ENCODE assay signal across 2 cellular contexts in genomic region chr5:146447734-146448380, GRCh38.
A peak's percentile ranks its signal among the peaks of the same experiment; 100 is the strongest.
TF ChIP-seq lines count a peak whose summit lies in the region.

No MANE protein-coding gene starts in this region.

TF ChIP-seq in A549, 52 proteins besides CTCF, POLR2A, EP300 and RAD21 (continued from another document):
- no peak for TF ChIP-seq KDM1A (IDR thresholded peaks at IDR 0.05; ENCODE audit: low read depth)
- no peak for TF ChIP-seq NFE2L2 (conservative IDR thresholded peaks at IDR 0.05; ENCODE audit: low read length)
- TF ChIP-seq NPAS2 (CRISPR knock-in tag; IDR thresholded peaks at IDR 0.05; ENCODE audit: borderline replicate concordance) = no peak
- TF ChIP-seq PHF8 (IDR thresholded peaks at IDR 0.05; ENCODE audit: borderline replicate concordance, low read depth) = no peak
- no peak for TF ChIP-seq POLR2AphosphoS2 (conservative IDR thresholded peaks at IDR 0.05; ENCODE audit: low read length)
- TF ChIP-seq CBX8 (IDR thresholded peaks at IDR 0.05) = no peak
- TF ChIP-seq TP53 (CRISPR knock-in tag; IDR thresholded peaks at IDR 0.05) = no peak
- TF ChIP-seq HOXB5 (CRISPR knock-in tag; IDR thresholded peaks at IDR 0.05) = no peak
- TF ChIP-seq MAFK (IDR thresholded peaks at IDR 0.05; ENCODE audit: partially characterized antibody) = no peak
- TF ChIP-seq ZC3H11A (IDR thresholded peaks at IDR 0.05) = no peak

TF ChIP-seq in K562, 482 proteins besides CTCF, POLR2A, EP300 and RAD21 (continued from another document and continues in another):
- TF ChIP-seq TOE1 (IDR thresholded peaks at IDR 0.05; ENCODE audit: borderline replicate concordance) (no peak), TOE1 (CRISPR knock-in tag; IDR thresholded peaks at IDR 0.05; ENCODE audit: borderline replicate concordance, low read depth) (no peak), PURB (CRISPR knock-in tag; IDR thresholded peaks at IDR 0.05; ENCODE audit: low read depth) (no peak), HMGXB4 (CRISPR knock-in tag; IDR thresholded peaks at IDR 0.05) (no peak), DEAF1 (CRISPR knock-in tag; IDR thresholded peaks at IDR 0.05) (no peak), ZNF124 (CRISPR knock-in tag; IDR thresholded peaks at IDR 0.05) (no peak), RB1 (IDR thresholded peaks at IDR 0.05; ENCODE audit: low read depth) (no peak; the same call in 1 of the 2 replicates), RBM25 (IDR thresholded peaks at IDR 0.05; ENCODE audit: low read depth, low read length, severe bottlenecking) (no peak), OTX1 (CRISPR knock-in tag; IDR thresholded peaks at IDR 0.05) (peak; percentile 56; the same call in 1 of the 2 replicates), ZNF174 (CRISPR knock-in tag; IDR thresholded peaks at IDR 0.05) (no peak), PHF8 (IDR thresholded peaks at IDR 0.05; ENCODE audit: borderline replicate concordance, low read length) (no peak), AFF4 (CRISPR knock-in tag; IDR thresholded peaks at IDR 0.05) (no peak), ZNF212 (CRISPR knock-in tag; IDR thresholded peaks at IDR 0.05) (no peak), SP1 (CRISPR knock-in tag; IDR thresholded peaks at IDR 0.05) (no peak), FOXM1 (IDR thresholded peaks at IDR 0.05; ENCODE audit: low read depth) (no peak), FOXM1 (CRISPR knock-in tag; IDR thresholded peaks at IDR 0.05; ENCODE audit: low read depth) (0 out of 2 replicates have a peak, but pooled peaks have one; percentile 22), SIN3A (IDR thresholded peaks at IDR 0.05; ENCODE audit: borderline replicate concordance in 2 of 2, control insufficient read depth in 1 of 2, low read depth in 2 of 2, low read length in 2 of 2) (peak; percentile 10 to 12; a peak in 1 of 4 replicates), ESRRB (CRISPR knock-in tag; IDR thresholded peaks at IDR 0.05; ENCODE audit: borderline replicate concordance) (no peak), MCM3 (IDR thresholded peaks at IDR 0.05) (no peak), CCNT2 (IDR thresholded peaks at IDR 0.05; ENCODE audit: borderline replicate concordance, extremely low read depth, insufficient read length, low read depth, low read length) (no peak), SIRT6 (IDR thresholded peaks at IDR 0.05; ENCODE audit: low read depth, low read length) (no peak), ZKSCAN3 (CRISPR knock-in tag; IDR thresholded peaks at IDR 0.05) (no peak), HDAC6 (IDR thresholded peaks at IDR 0.05; ENCODE audit: low read depth, low read length) (no peak), SIN3B (IDR thresholded peaks at IDR 0.05; ENCODE audit: low read depth) (no peak), CBX3 (IDR thresholded peaks at IDR 0.05; ENCODE audit: borderline replicate concordance in 1 of 2, low read length in 2 of 2) (no peak), HBP1 (CRISPR knock-in tag; IDR thresholded peaks at IDR 0.05) (no peak; the same call in 1 of the 2 replicates), CSDE1 (IDR thresholded peaks at IDR 0.05) (no peak), ZNF121 (CRISPR knock-in tag; conservative IDR thresholded peaks at IDR 0.05) (no peak), HDGF (IDR thresholded peaks at IDR 0.05) (no peak), CEBPB (tag; IDR thresholded peaks at IDR 0.05) (no peak), HDAC1 (IDR thresholded peaks at IDR 0.05) (peak in 1 of 2 experiments; percentile 8; a peak in 1 of 4 replicates), HCFC1 (IDR thresholded peaks at IDR 0.05; ENCODE audit: low read depth, low read length) (peak; percentile 33; the same call in 1 of the 2 replicates), ARID4B (CRISPR knock-in tag; IDR thresholded peaks at IDR 0.05) (peak; percentile 7; the same call in 1 of the 2 replicates), SRSF7 (optimal IDR thresholded peaks at IDR 0.05; ENCODE audit: low read depth, low read length) (no peak), ELK1 (CRISPR knock-in tag; IDR thresholded peaks at IDR 0.05) (no peak), CREB3L1 (IDR thresholded peaks at IDR 0.05; ENCODE audit: borderline replicate concordance, low read depth) (no peak), ZNF146 (CRISPR knock-in tag; IDR thresholded peaks at IDR 0.05; ENCODE audit: unreplicated experiment) (no peak), ZNF165 (CRISPR knock-in tag; IDR thresholded peaks at IDR 0.05; ENCODE audit: borderline replicate concordance) (no peak), CXXC5 (CRISPR knock-in tag; IDR thresholded peaks at IDR 0.05) (no peak), PTTG1 (tag; IDR thresholded peaks at IDR 0.05; ENCODE audit: low read depth) (no peak), ZNF551 (CRISPR knock-in tag; IDR thresholded peaks at IDR 0.05) (no peak), PKNOX1 (IDR thresholded peaks at IDR 0.05) (no peak), ARID3B (CRISPR knock-in tag; IDR thresholded peaks at IDR 0.05; ENCODE audit: borderline replicate concordance) (no peak), POLR2AphosphoS5 (IDR thresholded peaks at IDR 0.05; ENCODE audit: control insufficient read depth, insufficient read depth, low read depth, low read length) (no peak)
